ENCODE assay signal across 9 cellular contexts in the genomic region with DNA sequence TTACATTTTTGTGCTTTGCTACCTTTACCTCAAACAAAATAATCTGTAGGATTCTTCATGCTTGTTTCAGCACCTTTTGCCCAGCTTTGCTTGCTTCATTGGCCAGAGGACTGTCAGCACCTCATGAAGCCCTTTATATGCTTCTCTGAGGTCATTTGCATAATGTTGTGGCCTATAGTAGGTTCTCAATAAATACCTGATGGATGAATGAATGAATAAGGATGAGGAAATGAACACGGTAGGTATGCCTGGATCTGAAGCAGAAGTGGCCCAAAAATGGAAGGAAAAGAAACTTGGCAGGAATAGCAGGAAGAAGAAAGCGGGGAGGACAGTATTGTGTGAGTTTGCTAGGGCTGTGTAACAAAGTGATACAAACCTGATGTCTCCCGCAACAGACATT.
"Had no signal": no experiment of that assay in that cellular context is flagged by ENCODE, and none has a peak within 500 bp of the region (broad histone marks: within the 10 kb centered on the region; RNA-seq: fewer than 3 reads in every experiment).

No MANE protein-coding gene starts in this region.

- H3K9me3 ChIP-seq: HAP-1 had no signal

- ATAC-seq: GM23338, HCT116 had no signal

- H3K4me3 ChIP-seq: GM23248, GM23338, HAP-1 had no signal

- H3K27ac ChIP-seq: GM23248 had no signal

- H3K4me3 Mint-ChIP-seq: GM23338, H9, HFFc6 had no signal

- H3K36me3 ChIP-seq: HAP-1 had no signal

- H3K4me1 ChIP-seq: HAP-1 had no signal

- H3K27ac Mint-ChIP-seq: GM23338, H9, HFFc6 had no signal

- H3K9me3 Mint-ChIP-seq: GM23338, H9, HFFc6 had no signal

- DNase-seq: GM23248, GOT3, H7, H9, HCEC 1CT, HFFc6 had no signal
